1 cellular context compared by ENCODE assay signal in genomic region chrX:50469206-50469605, GRCh38.
A peak's percentile ranks its signal among the peaks of the same experiment; 100 is the strongest.
TF ChIP-seq lines count a peak whose summit lies in the region.

No MANE protein-coding gene starts in this region.

TF ChIP-seq in H1, 55 proteins besides CTCF, POLR2A, EP300 and RAD21:
- TF ChIP-seq HDAC6 (IDR thresholded peaks at IDR 0.05; ENCODE audit: low read depth, low read length) (no peak), KDM4A (IDR thresholded peaks at IDR 0.05; ENCODE audit: low read depth, low read length, severe bottlenecking) (peak; percentile 36), GTF2F1 (IDR thresholded peaks at IDR 0.05; ENCODE audit: borderline replicate concordance, low read depth, low read length) (no peak)
- TF ChIP-seq, protein P1, sequence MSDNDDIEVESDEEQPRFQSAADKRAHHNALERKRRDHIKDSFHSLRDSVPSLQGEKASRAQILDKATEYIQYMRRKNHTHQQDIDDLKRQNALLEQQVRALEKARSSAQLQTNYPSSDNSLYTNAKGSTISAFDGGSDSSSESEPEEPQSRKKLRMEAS (IDR thresholded peaks at IDR 0.05) = peak; percentile 49; the same call in 1 of the 2 replicates
